21 cellular contexts compared by ENCODE assay signal in genomic region chr22:25711491-25711890, GRCh38. TPM values are rescaled to one million over a fixed set of nuclear protein-coding genes. Genes with fewer than 3 reads are reported as not detected.
"Had no signal": no experiment of that assay in that cellular context is flagged by ENCODE, and none has a peak within 500 bp of the region (broad histone marks: within the 10 kb centered on the region; RNA-seq: fewer than 3 reads in every experiment).

No MANE protein-coding gene starts in this region.

- H3K27ac Mint-ChIP-seq: dendritic cell treated with granulocyte-macrophage colony-stimulating factor and Interleukin-4, amounts not matched to agents 40 ng/mL and 50 ng/mL, for 4 days; type B pancreatic cell had no signal

- H3K27me3 Mint-ChIP-seq: dendritic cell treated with granulocyte-macrophage colony-stimulating factor and Interleukin-4, amounts not matched to agents 40 ng/mL and 50 ng/mL, for 4 days; effector memory CD8-positive, alpha-beta T cell; naive thymus-derived CD8-positive, alpha-beta T cell; type B pancreatic cell had no signal

- H3K4me3 Mint-ChIP-seq: dendritic cell treated with granulocyte-macrophage colony-stimulating factor and Interleukin-4, amounts not matched to agents 40 ng/mL and 50 ng/mL, for 4 days; effector memory CD8-positive, alpha-beta T cell; naive thymus-derived CD8-positive, alpha-beta T cell; type B pancreatic cell had no signal

- H3K9me3 Mint-ChIP-seq: dendritic cell treated with granulocyte-macrophage colony-stimulating factor and Interleukin-4, amounts not matched to agents 40 ng/mL and 50 ng/mL, for 4 days; effector memory CD8-positive, alpha-beta T cell; naive thymus-derived CD8-positive, alpha-beta T cell; type B pancreatic cell had no signal

- FAIRE-seq: islet of Langerhans had no signal

- DNase-seq: effector memory CD8-positive, alpha-beta T cell; gastrocnemius medialis; heart right ventricle; hypothalamus; kidney glomerular epithelial cell; naive thymus-derived CD8-positive, alpha-beta T cell; posterior cingulate gyrus; spleen; stimulated activated CD4-positive, alpha-beta T cell treated with anti-CD3 and anti-CD28 coated beads, Interleukin-15, amount 100 ng/mL, for 24 hours; stimulated activated CD4-positive, alpha-beta T cell treated with anti-CD3 and anti-CD28 coated beads, Interleukin-1b, Interleukin-23, amount 100 ng/mL, for 48 hours; stimulated activated CD4-positive, alpha-beta T cell treated with anti-CD3 and anti-CD28 coated beads, Interleukin-4, amount 100 ng/mL, for 24 hours; stimulated activated naive CD4-positive, alpha-beta T cell; stomach; substantia nigra; uterus had no signal

- ATAC-seq: effector memory CD8-positive, alpha-beta T cell; gastrocnemius medialis; heart right ventricle; naive thymus-derived CD8-positive, alpha-beta T cell; sciatic nerve had no signal

RNA-seq across cellular contexts. Expression of gene MYO18B, which starts 30.5 kb away (rescaled TPM):
- total RNA-seq: lung microvascular endothelial cell, pulmonary artery endothelial cell, sciatic nerve had no signal
